Comparison of ENCODE assay signal across 8 cellular contexts in genomic region chr1:95309031-95309459, GRCh38.
DNase-seq lines count a peak whose midpoint lies in the region; ATAC-seq, FAIRE-seq and TF ChIP-seq lines count a peak whose summit lies in the region.

No MANE protein-coding gene starts in this region.

- no peaks in the 10 kb centered on the region for H3K79me2 ChIP-seq in astrocyte (ENCODE audit: insufficient read depth, low read length)

- H3K4me3 ChIP-seq in astrocyte (ENCODE audit: insufficient read depth, low read depth, low read length), result no peak overlapping the region

- no peaks in the 10 kb centered on the region for H3K36me3 Mint-ChIP-seq in astrocyte (ENCODE audit: low read depth, unreplicated experiment)
- H3K36me3 Mint-ChIP-seq in natural killer cell treated with Interleukin-12 subunit alpha and Interleukin-12 subunit beta and Interleukin-15 and Interleukin-18, amount 100 ng/mL, for 72 hours, result no peaks in the 10 kb centered on the region

- H3K27me3 ChIP-seq in astrocyte (ENCODE audit: insufficient read depth, low read length), result peaks cover 9% of the 10 kb centered on the region

- no peak overlapping the region for H2AFZ ChIP-seq in astrocyte (ENCODE audit: low read depth, low read length)

- peaks cover 4% of the 10 kb centered on the region for H3K4me1 Mint-ChIP-seq in astrocyte (ENCODE audit: low read depth, unreplicated experiment)
- no peaks in the 10 kb centered on the region for H3K4me1 Mint-ChIP-seq in natural killer cell treated with Interleukin-12 subunit alpha and Interleukin-12 subunit beta and Interleukin-15 and Interleukin-18, amount 100 ng/mL, for 72 hours (ENCODE audit: low read depth in 2 of 2)

- H3K4me2 ChIP-seq in astrocyte (ENCODE audit: low read length), result no peak overlapping the region

- no peaks in the 10 kb centered on the region for H3K9me3 Mint-ChIP-seq in astrocyte (ENCODE audit: unreplicated experiment)
- H3K9me3 Mint-ChIP-seq in natural killer cell treated with Interleukin-12 subunit alpha and Interleukin-12 subunit beta and Interleukin-15 and Interleukin-18, amount 100 ng/mL, for 72 hours, result peaks cover 3% of the 10 kb centered on the region

- peak; percentile 55 for TF ChIP-seq CTCF in astrocyte (IDR thresholded peaks at IDR 0.05; ENCODE audit: insufficient read depth, low read depth, low read length)
- no peak for TF ChIP-seq CTCF in GM20000 (IDR thresholded peaks at IDR 0.05; ENCODE audit: extremely low read depth, missing control alignments)

- H3K36me3 ChIP-seq in astrocyte (ENCODE audit: insufficient read depth, low read length), result no peaks in the 10 kb centered on the region

- H4K20me1 ChIP-seq in astrocyte (ENCODE audit: insufficient read depth, low read length), result no peaks in the 10 kb centered on the region

- FAIRE-seq in astrocyte (lab: Jason Lieb, UNC), result no peak

- H3K9ac ChIP-seq in astrocyte (ENCODE audit: low read length), result no peak overlapping the region

- no peak overlapping the region for H3K4me3 Mint-ChIP-seq in astrocyte (ENCODE audit: unreplicated experiment)
- no peak overlapping the region for H3K4me3 Mint-ChIP-seq in natural killer cell treated with Interleukin-12 subunit alpha and Interleukin-12 subunit beta and Interleukin-15 and Interleukin-18, amount 100 ng/mL, for 72 hours

- DNase-seq in GM03348 (ENCODE audit: low spot score) (peak; percentile 42), NCI-H1694 (lab: John Stamatoyannopoulos, UW) (peak; percentile 62), astrocyte (ENCODE audit: low read depth) (peak; percentile 12), iris pigment epithelial cell (ENCODE audit: low read depth) (peak; percentile 39), GM20000 (ENCODE audit: low spot score) (no peak)
- DNase-seq in natural killer cell treated with Interleukin-12 subunit alpha and Interleukin-12 subunit beta and Interleukin-15 and Interleukin-18, amount 100 ng/mL, for 72 hours (ENCODE audit: low spot score), result no peak
- DNase-seq in activated CD4-positive, alpha-beta T cell treated with anti-CD3 and anti-CD28 coated beads, Interleukin-2, amount 50 U/mL, for 48 hours, result no peak

- ATAC-seq in HG02571 (IDR thresholded peaks at IDR 0.05; ENCODE audit: unreplicated experiment), result no peak
- ATAC-seq in natural killer cell treated with Interleukin-12 subunit alpha and Interleukin-12 subunit beta and Interleukin-15 and Interleukin-18, amount 100 ng/mL, for 72 hours, result no peak

- peaks cover 4% of the 10 kb centered on the region for H3K27me3 Mint-ChIP-seq in astrocyte (ENCODE audit: low read depth, unreplicated experiment)
- H3K27me3 Mint-ChIP-seq in natural killer cell treated with Interleukin-12 subunit alpha and Interleukin-12 subunit beta and Interleukin-15 and Interleukin-18, amount 100 ng/mL, for 72 hours, result peaks cover 3 to 24% of the 10 kb centered on the region in 2 donors

- H3K9me3 ChIP-seq in astrocyte (ENCODE audit: insufficient read depth, low read depth, low read length), result no peaks in the 10 kb centered on the region

- no peak overlapping the region for H3K27ac ChIP-seq in astrocyte (ENCODE audit: low read depth, low read length)

- H3K27ac Mint-ChIP-seq in astrocyte (ENCODE audit: unreplicated experiment), result no peak overlapping the region
- no peak overlapping the region for H3K27ac Mint-ChIP-seq in natural killer cell treated with Interleukin-12 subunit alpha and Interleukin-12 subunit beta and Interleukin-15 and Interleukin-18, amount 100 ng/mL, for 72 hours

- no peaks in the 10 kb centered on the region for H3K4me1 ChIP-seq in astrocyte (ENCODE audit: insufficient read depth, low read length)

Comparison
In these comparisons a context has a peak if more than half of its experiments do, and no peak if none do; other contexts are left out.
1. DNase-seq: peak in GM03348 (single experiment), NCI-H1694 (single experiment), astrocyte (single experiment) and iris pigment epithelial cell (single experiment); none in natural killer cell treated with Interleukin-12 subunit alpha and Interleukin-12 subunit beta and Interleukin-15 and Interleukin-18, amount 100 ng/mL, for 72 hours (single experiment), activated CD4-positive, alpha-beta T cell treated with anti-CD3 and anti-CD28 coated beads, Interleukin-2, amount 50 U/mL, for 48 hours (0 of 2) and GM20000 (single experiment).